1 cellular context compared by ENCODE assay signal in the genomic region with DNA sequence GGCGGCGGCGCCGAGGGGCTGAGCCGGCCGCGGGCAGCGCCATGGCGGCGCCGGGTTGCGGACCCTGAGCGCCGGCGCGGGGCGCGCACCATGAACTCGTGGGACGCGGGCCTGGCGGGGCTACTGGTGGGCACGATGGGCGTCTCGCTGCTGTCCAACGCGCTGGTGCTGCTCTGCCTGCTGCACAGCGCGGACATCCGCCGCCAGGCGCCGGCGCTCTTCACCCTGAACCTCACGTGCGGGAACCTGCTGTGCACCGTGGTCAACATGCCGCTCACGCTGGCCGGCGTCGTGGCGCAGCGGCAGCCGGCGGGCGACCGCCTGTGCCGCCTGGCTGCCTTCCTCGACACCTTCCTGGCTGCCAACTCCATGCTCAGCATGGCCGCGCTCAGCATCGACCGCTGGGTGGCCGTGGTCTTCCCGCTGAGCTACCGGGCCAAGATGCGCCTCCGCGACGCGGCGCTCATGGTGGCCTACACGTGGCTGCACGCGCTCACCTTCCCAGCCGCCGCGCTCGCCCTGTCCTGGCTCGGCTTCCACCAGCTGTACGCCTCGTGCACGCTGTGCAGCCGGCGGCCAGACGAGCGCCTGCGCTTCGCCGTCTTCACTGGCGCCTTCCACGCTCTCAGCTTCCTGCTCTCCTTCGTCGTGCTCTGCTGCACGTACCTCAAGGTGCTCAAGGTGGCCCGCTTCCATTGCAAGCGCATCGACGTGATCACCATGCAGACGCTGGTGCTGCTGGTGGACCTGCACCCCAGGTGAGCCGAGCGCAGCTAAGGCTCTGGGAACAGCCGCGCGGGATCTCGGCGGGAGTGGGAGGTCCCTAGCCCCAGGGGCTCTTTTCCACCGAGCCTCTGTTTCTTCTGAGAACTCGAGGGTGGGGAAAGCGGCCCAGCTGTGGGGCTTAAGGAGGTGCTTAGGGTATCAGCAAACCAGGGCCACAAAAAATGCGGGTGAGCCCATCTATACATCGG.
A peak's percentile ranks its signal among the peaks of the same experiment; 100 is the strongest.
TF ChIP-seq lines count a peak whose summit lies in the region.

Gene GPR26 (plus strand): TSS at position 38 of the 974 bp plus-strand sequence. CDS start 53 bp downstream, at position 91.

TF ChIP-seq in WTC11, 78 proteins besides CTCF, POLR2A, EP300 and RAD21 (continued from another document):
- TF ChIP-seq ZNF532 (CRISPR knock-in tag; IDR thresholded peaks at IDR 0.05; ENCODE audit: borderline replicate concordance) (peak; percentile 87), SMAD3 (CRISPR knock-in tag; IDR thresholded peaks at IDR 0.05; ENCODE audit: borderline replicate concordance) (peak; percentile 96; the same call in 1 of the 2 replicates), IRF1 (CRISPR knock-in tag; IDR thresholded peaks at IDR 0.05) (peak; percentile 98), SP1 (CRISPR knock-in tag; conservative IDR thresholded peaks at IDR 0.05) (peak; percentile 76), OVOL2 (CRISPR knock-in tag; IDR thresholded peaks at IDR 0.05; ENCODE audit: borderline replicate concordance) (no peak), ZNF671 (CRISPR knock-in tag; IDR thresholded peaks at IDR 0.05) (no peak), E2F4 (CRISPR knock-in tag; IDR thresholded peaks at IDR 0.05; ENCODE audit: borderline replicate concordance, low read depth) (peak; percentile 97), SOX15 (CRISPR knock-in tag; IDR thresholded peaks at IDR 0.05) (no peak), NR3C1 (CRISPR knock-in tag; conservative IDR thresholded peaks at IDR 0.05; ENCODE audit: low read depth) (0 out of 2 replicates have a peak, but pooled peaks have one; percentile 61), RORB (CRISPR knock-in tag; IDR thresholded peaks at IDR 0.05) (no peak), ESRRA (CRISPR knock-in tag; IDR thresholded peaks at IDR 0.05; ENCODE audit: borderline replicate concordance) (peak; percentile 96), ZBTB21 (CRISPR knock-in tag; IDR thresholded peaks at IDR 0.05; ENCODE audit: borderline replicate concordance) (peak; percentile 84), NFYB (CRISPR knock-in tag; conservative IDR thresholded peaks at IDR 0.05; ENCODE audit: low read depth) (peak; percentile 66), ATF1 (CRISPR knock-in tag; IDR thresholded peaks at IDR 0.05) (peak; percentile 96), ZNF232 (CRISPR knock-in tag; IDR thresholded peaks at IDR 0.05) (peak; percentile 97; the same call in 1 of the 2 replicates), FOXP1 (CRISPR knock-in tag; IDR thresholded peaks at IDR 0.05; ENCODE audit: borderline replicate concordance) (peak; percentile 100)
- TF ChIP-seq, protein P1, sequence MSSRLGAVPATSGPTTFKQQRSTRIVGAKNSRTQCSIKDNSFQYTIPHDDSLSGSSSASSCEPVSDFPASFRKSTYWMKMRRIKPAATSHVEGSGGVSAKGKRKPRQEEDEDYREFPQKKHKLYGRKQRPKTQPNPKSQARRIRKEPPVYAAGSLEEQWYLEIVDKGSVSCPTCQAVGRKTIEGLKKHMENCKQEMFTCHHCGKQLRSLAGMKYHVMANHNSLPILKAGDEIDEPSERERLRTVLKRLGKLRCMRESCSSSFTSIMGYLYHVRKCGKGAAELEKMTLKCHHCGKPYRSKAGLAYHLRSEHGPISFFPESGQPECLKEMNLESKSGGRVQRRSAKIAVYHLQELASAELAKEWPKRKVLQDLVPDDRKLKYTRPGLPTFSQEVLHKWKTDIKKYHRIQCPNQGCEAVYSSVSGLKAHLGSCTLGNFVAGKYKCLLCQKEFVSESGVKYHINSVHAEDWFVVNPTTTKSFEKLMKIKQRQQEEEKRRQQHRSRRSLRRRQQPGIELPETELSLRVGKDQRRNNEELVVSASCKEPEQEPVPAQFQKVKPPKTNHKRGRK (CRISPR knock-in tag; IDR thresholded peaks at IDR 0.05; ENCODE audit: borderline replicate concordance), result peak; percentile 78; the same call in 1 of the 2 replicates
- TF ChIP-seq, protein P2, sequence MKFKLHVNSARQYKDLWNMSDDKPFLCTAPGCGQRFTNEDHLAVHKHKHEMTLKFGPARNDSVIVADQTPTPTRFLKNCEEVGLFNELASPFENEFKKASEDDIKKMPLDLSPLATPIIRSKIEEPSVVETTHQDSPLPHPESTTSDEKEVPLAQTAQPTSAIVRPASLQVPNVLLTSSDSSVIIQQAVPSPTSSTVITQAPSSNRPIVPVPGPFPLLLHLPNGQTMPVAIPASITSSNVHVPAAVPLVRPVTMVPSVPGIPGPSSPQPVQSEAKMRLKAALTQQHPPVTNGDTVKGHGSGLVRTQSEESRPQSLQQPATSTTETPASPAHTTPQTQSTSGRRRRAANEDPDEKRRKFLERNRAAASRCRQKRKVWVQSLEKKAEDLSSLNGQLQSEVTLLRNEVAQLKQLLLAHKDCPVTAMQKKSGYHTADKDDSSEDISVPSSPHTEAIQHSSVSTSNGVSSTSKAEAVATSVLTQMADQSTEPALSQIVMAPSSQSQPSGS (CRISPR knock-in tag; IDR thresholded peaks at IDR 0.05; ENCODE audit: borderline replicate concordance, low read depth), result peak; percentile 96
